1 cellular context compared by ENCODE assay signal in the genomic region with DNA sequence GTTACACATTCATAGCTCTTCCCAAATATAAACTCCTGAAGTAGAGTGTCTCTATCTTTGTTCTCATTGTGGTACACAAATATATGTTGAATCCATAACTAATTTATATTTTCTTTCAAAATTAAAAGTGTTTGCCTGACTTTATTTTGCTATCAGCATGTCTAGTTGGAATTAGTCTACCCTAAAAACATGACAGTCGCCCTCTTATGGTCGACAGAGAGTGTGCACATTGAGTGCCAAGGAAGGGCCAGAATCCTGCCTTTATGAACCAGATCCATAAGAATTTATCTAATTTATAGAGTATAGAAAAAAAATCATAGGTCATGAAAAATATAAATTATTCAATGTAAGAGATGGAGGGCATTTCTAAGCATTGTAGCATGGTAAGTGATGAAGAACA.
TF ChIP-seq lines count a peak whose summit lies in the region.

No MANE protein-coding gene starts in this region.

TF ChIP-seq in GM12878, 131 proteins besides CTCF, POLR2A, EP300 and RAD21 (continued from another document):
- TF ChIP-seq YY1 (IDR thresholded peaks at IDR 0.05; ENCODE audit: low read depth, low read length) (no peak), SREBF2 (IDR thresholded peaks at IDR 0.05; ENCODE audit: low read length) (no peak), POLR2AphosphoS5 (IDR thresholded peaks at IDR 0.05; ENCODE audit: low read length) (no peak), MEF2B (IDR thresholded peaks at IDR 0.05; ENCODE audit: partially characterized antibody, poor library complexity, severe bottlenecking) (no peak), BHLHE40 (IDR thresholded peaks at IDR 0.05; ENCODE audit: borderline replicate concordance in 1 of 2, low read depth in 2 of 2, low read length in 1 of 2) (no peak), POU2F2 (IDR thresholded peaks at IDR 0.05; ENCODE audit: borderline replicate concordance, low read depth, low read length) (no peak), SUPT20H (IDR thresholded peaks at IDR 0.05; ENCODE audit: borderline replicate concordance, control insufficient read depth, low read depth, low read length) (no peak)
- TF ChIP-seq, protein P1, sequence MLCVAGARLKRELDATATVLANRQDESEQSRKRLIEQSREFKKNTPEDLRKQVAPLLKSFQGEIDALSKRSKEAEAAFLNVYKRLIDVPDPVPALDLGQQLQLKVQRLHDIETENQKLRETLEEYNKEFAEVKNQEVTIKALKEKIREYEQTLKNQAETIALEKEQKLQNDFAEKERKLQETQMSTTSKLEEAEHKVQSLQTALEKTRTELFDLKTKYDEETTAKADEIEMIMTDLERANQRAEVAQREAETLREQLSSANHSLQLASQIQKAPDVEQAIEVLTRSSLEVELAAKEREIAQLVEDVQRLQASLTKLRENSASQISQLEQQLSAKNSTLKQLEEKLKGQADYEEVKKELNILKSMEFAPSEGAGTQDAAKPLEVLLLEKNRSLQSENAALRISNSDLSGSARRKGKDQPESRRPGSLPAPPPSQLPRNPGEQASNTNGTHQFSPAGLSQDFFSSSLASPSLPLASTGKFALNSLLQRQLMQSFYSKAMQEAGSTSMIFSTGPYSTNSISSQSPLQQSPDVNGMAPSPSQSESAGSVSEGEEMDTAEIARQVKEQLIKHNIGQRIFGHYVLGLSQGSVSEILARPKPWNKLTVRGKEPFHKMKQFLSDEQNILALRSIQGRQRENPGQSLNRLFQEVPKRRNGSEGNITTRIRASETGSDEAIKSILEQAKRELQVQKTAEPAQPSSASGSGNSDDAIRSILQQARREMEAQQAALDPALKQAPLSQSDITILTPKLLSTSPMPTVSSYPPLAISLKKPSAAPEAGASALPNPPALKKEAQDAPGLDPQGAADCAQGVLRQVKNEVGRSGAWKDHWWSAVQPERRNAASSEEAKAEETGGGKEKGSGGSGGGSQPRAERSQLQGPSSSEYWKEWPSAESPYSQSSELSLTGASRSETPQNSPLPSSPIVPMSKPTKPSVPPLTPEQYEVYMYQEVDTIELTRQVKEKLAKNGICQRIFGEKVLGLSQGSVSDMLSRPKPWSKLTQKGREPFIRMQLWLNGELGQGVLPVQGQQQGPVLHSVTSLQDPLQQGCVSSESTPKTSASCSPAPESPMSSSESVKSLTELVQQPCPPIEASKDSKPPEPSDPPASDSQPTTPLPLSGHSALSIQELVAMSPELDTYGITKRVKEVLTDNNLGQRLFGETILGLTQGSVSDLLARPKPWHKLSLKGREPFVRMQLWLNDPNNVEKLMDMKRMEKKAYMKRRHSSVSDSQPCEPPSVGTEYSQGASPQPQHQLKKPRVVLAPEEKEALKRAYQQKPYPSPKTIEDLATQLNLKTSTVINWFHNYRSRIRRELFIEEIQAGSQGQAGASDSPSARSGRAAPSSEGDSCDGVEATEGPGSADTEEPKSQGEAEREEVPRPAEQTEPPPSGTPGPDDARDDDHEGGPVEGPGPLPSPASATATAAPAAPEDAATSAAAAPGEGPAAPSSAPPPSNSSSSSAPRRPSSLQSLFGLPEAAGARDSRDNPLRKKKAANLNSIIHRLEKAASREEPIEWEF (IDR thresholded peaks at IDR 0.05; ENCODE audit: insufficient replicate concordance, low read depth, low read length) = no peak
- TF ChIP-seq, protein P2, sequence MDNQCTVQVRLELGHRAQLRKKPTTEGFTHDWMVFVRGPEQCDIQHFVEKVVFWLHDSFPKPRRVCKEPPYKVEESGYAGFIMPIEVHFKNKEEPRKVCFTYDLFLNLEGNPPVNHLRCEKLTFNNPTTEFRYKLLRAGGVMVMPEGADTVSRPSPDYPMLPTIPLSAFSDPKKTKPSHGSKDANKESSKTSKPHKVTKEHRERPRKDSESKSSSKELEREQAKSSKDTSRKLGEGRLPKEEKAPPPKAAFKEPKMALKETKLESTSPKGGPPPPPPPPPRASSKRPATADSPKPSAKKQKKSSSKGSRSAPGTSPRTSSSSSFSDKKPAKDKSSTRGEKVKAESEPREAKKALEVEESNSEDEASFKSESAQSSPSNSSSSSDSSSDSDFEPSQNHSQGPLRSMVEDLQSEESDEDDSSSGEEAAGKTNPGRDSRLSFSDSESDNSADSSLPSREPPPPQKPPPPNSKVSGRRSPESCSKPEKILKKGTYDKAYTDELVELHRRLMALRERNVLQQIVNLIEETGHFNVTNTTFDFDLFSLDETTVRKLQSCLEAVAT (IDR thresholded peaks at IDR 0.05) = no peak
- TF ChIP-seq, protein P3, sequence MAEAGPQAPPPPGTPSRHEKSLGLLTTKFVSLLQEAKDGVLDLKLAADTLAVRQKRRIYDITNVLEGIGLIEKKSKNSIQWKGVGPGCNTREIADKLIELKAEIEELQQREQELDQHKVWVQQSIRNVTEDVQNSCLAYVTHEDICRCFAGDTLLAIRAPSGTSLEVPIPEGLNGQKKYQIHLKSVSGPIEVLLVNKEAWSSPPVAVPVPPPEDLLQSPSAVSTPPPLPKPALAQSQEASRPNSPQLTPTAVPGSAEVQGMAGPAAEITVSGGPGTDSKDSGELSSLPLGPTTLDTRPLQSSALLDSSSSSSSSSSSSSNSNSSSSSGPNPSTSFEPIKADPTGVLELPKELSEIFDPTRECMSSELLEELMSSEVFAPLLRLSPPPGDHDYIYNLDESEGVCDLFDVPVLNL (IDR thresholded peaks at IDR 0.05; ENCODE audit: low read depth, low read length) = no peak
- TF ChIP-seq, protein P4, sequence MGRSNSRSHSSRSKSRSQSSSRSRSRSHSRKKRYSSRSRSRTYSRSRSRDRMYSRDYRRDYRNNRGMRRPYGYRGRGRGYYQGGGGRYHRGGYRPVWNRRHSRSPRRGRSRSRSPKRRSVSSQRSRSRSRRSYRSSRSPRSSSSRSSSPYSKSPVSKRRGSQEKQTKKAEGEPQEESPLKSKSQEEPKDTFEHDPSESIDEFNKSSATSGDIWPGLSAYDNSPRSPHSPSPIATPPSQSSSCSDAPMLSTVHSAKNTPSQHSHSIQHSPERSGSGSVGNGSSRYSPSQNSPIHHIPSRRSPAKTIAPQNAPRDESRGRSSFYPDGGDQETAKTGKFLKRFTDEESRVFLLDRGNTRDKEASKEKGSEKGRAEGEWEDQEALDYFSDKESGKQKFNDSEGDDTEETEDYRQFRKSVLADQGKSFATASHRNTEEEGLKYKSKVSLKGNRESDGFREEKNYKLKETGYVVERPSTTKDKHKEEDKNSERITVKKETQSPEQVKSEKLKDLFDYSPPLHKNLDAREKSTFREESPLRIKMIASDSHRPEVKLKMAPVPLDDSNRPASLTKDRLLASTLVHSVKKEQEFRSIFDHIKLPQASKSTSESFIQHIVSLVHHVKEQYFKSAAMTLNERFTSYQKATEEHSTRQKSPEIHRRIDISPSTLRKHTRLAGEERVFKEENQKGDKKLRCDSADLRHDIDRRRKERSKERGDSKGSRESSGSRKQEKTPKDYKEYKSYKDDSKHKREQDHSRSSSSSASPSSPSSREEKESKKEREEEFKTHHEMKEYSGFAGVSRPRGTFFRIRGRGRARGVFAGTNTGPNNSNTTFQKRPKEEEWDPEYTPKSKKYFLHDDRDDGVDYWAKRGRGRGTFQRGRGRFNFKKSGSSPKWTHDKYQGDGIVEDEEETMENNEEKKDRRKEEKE (IDR thresholded peaks at IDR 0.05) = no peak
- TF ChIP-seq, protein P5, sequence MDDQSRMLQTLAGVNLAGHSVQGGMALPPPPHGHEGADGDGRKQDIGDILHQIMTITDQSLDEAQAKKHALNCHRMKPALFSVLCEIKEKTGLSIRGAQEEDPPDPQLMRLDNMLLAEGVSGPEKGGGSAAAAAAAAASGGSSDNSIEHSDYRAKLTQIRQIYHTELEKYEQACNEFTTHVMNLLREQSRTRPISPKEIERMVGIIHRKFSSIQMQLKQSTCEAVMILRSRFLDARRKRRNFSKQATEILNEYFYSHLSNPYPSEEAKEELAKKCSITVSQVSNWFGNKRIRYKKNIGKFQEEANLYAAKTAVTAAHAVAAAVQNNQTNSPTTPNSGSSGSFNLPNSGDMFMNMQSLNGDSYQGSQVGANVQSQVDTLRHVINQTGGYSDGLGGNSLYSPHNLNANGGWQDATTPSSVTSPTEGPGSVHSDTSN (IDR thresholded peaks at IDR 0.05; ENCODE audit: insufficient replicate concordance, low read depth, low read length) = no peak
- TF ChIP-seq, protein P6, sequence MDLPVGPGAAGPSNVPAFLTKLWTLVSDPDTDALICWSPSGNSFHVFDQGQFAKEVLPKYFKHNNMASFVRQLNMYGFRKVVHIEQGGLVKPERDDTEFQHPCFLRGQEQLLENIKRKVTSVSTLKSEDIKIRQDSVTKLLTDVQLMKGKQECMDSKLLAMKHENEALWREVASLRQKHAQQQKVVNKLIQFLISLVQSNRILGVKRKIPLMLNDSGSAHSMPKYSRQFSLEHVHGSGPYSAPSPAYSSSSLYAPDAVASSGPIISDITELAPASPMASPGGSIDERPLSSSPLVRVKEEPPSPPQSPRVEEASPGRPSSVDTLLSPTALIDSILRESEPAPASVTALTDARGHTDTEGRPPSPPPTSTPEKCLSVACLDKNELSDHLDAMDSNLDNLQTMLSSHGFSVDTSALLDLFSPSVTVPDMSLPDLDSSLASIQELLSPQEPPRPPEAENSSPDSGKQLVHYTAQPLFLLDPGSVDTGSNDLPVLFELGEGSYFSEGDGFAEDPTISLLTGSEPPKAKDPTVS (IDR thresholded peaks at IDR 0.05; ENCODE audit: low read depth, low read length) = no peak
